In the genomic region with DNA sequence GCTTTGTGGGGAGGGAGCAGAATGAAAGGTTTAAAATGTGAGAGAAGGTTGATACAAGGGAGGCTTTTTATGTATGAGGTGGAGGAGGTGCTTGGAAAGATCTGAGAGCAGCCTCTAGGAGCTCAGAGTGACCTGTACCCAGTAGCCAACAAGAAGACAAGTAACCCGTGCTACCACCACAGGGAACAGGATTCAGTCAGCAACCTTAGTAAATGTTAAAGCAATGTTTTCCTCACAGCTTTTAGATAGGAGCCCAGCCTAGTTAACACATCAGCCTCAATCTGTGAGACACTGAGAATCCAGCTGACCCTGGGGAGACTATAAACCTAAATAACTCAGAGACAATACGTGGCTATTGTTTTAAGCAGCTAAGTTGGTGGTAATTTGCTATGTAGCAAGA, we compare ENCODE assay signal across 1 cellular context.
TF ChIP-seq lines count a peak whose summit lies in the region.

No MANE protein-coding gene starts in this region.

TF ChIP-seq in HepG2, 621 proteins besides CTCF, POLR2A, EP300 and RAD21:
- TF ChIP-seq WIZ (CRISPR knock-in tag; IDR thresholded peaks at IDR 0.05) (no peak), NFE2L1 (CRISPR knock-in tag; IDR thresholded peaks at IDR 0.05; ENCODE audit: borderline replicate concordance) (no peak), ZNF746 (CRISPR knock-in tag; IDR thresholded peaks at IDR 0.05) (no peak), KAT8 (CRISPR knock-in tag; IDR thresholded peaks at IDR 0.05) (no peak), MXD1 (CRISPR knock-in tag; IDR thresholded peaks at IDR 0.05) (no peak), SETDB1 (CRISPR knock-in tag; IDR thresholded peaks at IDR 0.05; ENCODE audit: borderline replicate concordance) (no peak), CREBL2 (CRISPR knock-in tag; IDR thresholded peaks at IDR 0.05; ENCODE audit: borderline replicate concordance) (no peak)
- TF ChIP-seq, protein P1, sequence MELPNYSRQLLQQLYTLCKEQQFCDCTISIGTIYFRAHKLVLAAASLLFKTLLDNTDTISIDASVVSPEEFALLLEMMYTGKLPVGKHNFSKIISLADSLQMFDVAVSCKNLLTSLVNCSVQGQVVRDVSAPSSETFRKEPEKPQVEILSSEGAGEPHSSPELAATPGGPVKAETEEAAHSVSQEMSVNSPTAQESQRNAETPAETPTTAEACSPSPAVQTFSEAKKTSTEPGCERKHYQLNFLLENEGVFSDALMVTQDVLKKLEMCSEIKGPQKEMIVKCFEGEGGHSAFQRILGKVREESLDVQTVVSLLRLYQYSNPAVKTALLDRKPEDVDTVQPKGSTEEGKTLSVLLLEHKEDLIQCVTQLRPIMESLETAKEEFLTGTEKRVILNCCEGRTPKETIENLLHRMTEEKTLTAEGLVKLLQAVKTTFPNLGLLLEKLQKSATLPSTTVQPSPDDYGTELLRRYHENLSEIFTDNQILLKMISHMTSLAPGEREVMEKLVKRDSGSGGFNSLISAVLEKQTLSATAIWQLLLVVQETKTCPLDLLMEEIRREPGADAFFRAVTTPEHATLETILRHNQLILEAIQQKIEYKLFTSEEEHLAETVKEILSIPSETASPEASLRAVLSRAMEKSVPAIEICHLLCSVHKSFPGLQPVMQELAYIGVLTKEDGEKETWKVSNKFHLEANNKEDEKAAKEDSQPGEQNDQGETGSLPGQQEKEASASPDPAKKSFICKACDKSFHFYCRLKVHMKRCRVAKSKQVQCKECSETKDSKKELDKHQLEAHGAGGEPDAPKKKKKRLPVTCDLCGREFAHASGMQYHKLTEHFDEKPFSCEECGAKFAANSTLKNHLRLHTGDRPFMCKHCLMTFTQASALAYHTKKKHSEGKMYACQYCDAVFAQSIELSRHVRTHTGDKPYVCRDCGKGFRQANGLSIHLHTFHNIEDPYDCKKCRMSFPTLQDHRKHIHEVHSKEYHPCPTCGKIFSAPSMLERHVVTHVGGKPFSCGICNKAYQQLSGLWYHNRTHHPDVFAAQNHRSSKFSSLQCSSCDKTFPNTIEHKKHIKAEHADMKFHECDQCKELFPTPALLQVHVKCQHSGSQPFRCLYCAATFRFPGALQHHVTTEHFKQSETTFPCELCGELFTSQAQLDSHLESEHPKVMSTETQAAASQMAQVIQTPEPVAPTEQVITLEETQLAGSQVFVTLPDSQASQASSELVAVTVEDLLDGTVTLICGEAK (IDR thresholded peaks at IDR 0.05) = no peak
- TF ChIP-seq, protein P1 (CRISPR knock-in tag; IDR thresholded peaks at IDR 0.05) = no peak
